Comparison of ENCODE assay signal across 1 cellular context in genomic region chr2:26016743-26017085, GRCh38.
TF ChIP-seq lines count a peak whose summit lies in the region.

No MANE protein-coding gene starts in this region.

TF ChIP-seq in K562, 482 proteins besides CTCF, POLR2A, EP300 and RAD21:
- peak; percentile 33; the same call in 1 of the 2 replicates for TF ChIP-seq CEBPB (tag; IDR thresholded peaks at IDR 0.05)
